ENCODE assay signal across 9 cellular contexts in genomic region chr12:107844312-107844921, GRCh38.
DNase-seq lines count a peak whose midpoint lies in the region; ATAC-seq, FAIRE-seq and TF ChIP-seq lines count a peak whose summit lies in the region.
"Had no signal": no experiment of that assay in that cellular context is flagged by ENCODE, and none has a peak within 500 bp of the region (broad histone marks: within the 10 kb centered on the region; RNA-seq: fewer than 3 reads in every experiment).

No MANE protein-coding gene starts in this region.

- H3K4me1 Mint-ChIP-seq in memory B cell = peaks cover 8% of the 10 kb centered on the region

- FAIRE-seq in endothelial cell of umbilical vein (lab: Jason Lieb, UNC) = no peak
- FAIRE-seq in urothelium cell line (lab: Jason Lieb, UNC) = no peak
- FAIRE-seq: A549 had no signal

- H3K27me3 Mint-ChIP-seq in memory B cell = peaks cover 24% of the 10 kb centered on the region

- no peaks in the 10 kb centered on the region for H3K9me3 Mint-ChIP-seq in memory B cell

- peak; percentile 25 for DNase-seq in NCI-H2227 (lab: John Stamatoyannopoulos, UW; ENCODE audit: unreplicated experiment)
- no peak for DNase-seq in NCI-H2227 treated with DMSO at 0.1 percent for 48 hours (lab: John Stamatoyannopoulos, UW)
- DNase-seq in endothelial cell of umbilical vein (ENCODE audit: low read depth, low spot score) = no peak
- no peak for DNase-seq in memory B cell (ENCODE audit: low spot score in 2 of 2)
- no peak for DNase-seq in suprapubic skin (ENCODE audit: low spot score in 2 of 2)
- DNase-seq in urothelium cell line (ENCODE audit: low spot score) = no peak
- no peak for DNase-seq in HuH-7.5 (ENCODE audit: low spot score)

- H3K4me3 ChIP-seq in endothelial cell of umbilical vein (replicated peaks in 1 of 3; ENCODE audit: insufficient read depth in 1 of 3, low read depth in 1 of 3, low read length in 3 of 3) (no peak overlapping the region), suprapubic skin (peak overlapping the region; percentile 34)
- H3K4me3 ChIP-seq: A549 had no signal

- no peak overlapping the region for H3K9ac ChIP-seq in endothelial cell of umbilical vein (replicated peaks; ENCODE audit: extremely low read depth, insufficient read depth, low read length)

- intact Hi-C loops in endothelial cell of umbilical vein (cut with micrococcal nuclease) = no loop called here

- 1% methylated on average over 24 of the region's 54 CpGs for WGBS in suprapubic skin

- TF ChIP-seq POLR2A in endothelial cell of umbilical vein (IDR thresholded peaks at IDR 0.05; ENCODE audit: low read depth, low read length) (no peak), suprapubic skin (IDR thresholded peaks at IDR 0.05) (no peak)

- H4K20me1 ChIP-seq in endothelial cell of umbilical vein (replicated peaks; ENCODE audit: control insufficient read depth, extremely low read depth, insufficient read depth, low read length) = no peaks in the 10 kb centered on the region

- no peak overlapping the region for H3K27ac Mint-ChIP-seq in memory B cell

- H3K9me1 ChIP-seq in endothelial cell of umbilical vein (replicated peaks; ENCODE audit: control insufficient read depth, extremely low read depth, insufficient read depth, low read length) = no peaks in the 10 kb centered on the region

- no peaks in the 10 kb centered on the region for H3K36me3 Mint-ChIP-seq in memory B cell

- H2AFZ ChIP-seq in endothelial cell of umbilical vein (ENCODE audit: low read depth, low read length) = no peak overlapping the region

- CTCF ChIA-PET in endothelial cell of umbilical vein (lab: Charles Lee) = interaction anchor here (0.7 kb wide), 1 partner anchor 41 kb away, joined by 3 read pairs; no protein-coding TSS in a partner anchor

- H3K4me2 ChIP-seq in endothelial cell of umbilical vein (ENCODE audit: insufficient read depth, low read length) = no peak overlapping the region
- H3K4me2 ChIP-seq: A549 had no signal

- BruUV-seq in endothelial cell of umbilical vein (replicated peaks; lab: Mats Ljungman, UMichigan) = no TSS peak

- POLR2A ChIA-PET in endothelial cell of umbilical vein (lab: Charles Lee) = no interaction called here

- no peaks in the 10 kb centered on the region for H3K79me2 ChIP-seq in endothelial cell of umbilical vein (ENCODE audit: control insufficient read depth, insufficient read depth, low read length)

- TF ChIP-seq CTCF in endothelial cell of umbilical vein (IDR thresholded peaks at IDR 0.05; ENCODE audit: extremely low read depth in 1 of 2, insufficient read depth in 1 of 2, low read depth in 1 of 2, low read length in 2 of 2) (no peak), suprapubic skin (IDR thresholded peaks at IDR 0.05) (no peak)

- dilution Hi-C loops in endothelial cell of umbilical vein (cut with MboI; ENCODE audit: extremely low pct_ligation_motif_present, low sequenced_read_pairs) = no loop called here

- no peak for TF ChIP-seq EP300 in suprapubic skin (IDR thresholded peaks at IDR 0.05)

- H3K4me1 ChIP-seq in endothelial cell of umbilical vein (ENCODE audit: control insufficient read depth, extremely low read depth, insufficient read depth, low read length) (no peaks in the 10 kb centered on the region), suprapubic skin (peaks cover 44% of the 10 kb centered on the region)
- H3K4me1 ChIP-seq: A549 had no signal

- H3K9me3 ChIP-seq in endothelial cell of umbilical vein (replicated peaks; ENCODE audit: control insufficient read depth, insufficient read depth, low read length) (no peaks in the 10 kb centered on the region), suprapubic skin (no peaks in the 10 kb centered on the region)
- H3K9me3 ChIP-seq: A549 had no signal

- no peak overlapping the region for H3K27ac ChIP-seq in endothelial cell of umbilical vein (ENCODE audit: insufficient read depth, low read depth, low read length)
- no peak overlapping the region for H3K27ac ChIP-seq in suprapubic skin
- H3K27ac ChIP-seq: A549 had no signal

- peaks cover 26 to 46% of the 10 kb centered on the region in 2 experiments for H3K27me3 ChIP-seq in endothelial cell of umbilical vein (ENCODE audit: control insufficient read depth in 2 of 2, insufficient read depth in 2 of 2, low read length in 2 of 2)
- peaks cover 79% of the 10 kb centered on the region for H3K27me3 ChIP-seq in suprapubic skin

- peak; percentile 49 for ATAC-seq in memory B cell (ENCODE audit: low read depth)
- no peak for ATAC-seq in HG03280 (IDR thresholded peaks at IDR 0.05; ENCODE audit: unreplicated experiment)

- H3K36me3 ChIP-seq in endothelial cell of umbilical vein (ENCODE audit: control insufficient read depth in 2 of 2, extremely low read depth in 1 of 2, insufficient read depth in 2 of 2, low read length in 2 of 2) (no peaks in the 10 kb centered on the region), suprapubic skin (no peaks in the 10 kb centered on the region)

- peak overlapping the region; percentile 62 for H3K4me3 Mint-ChIP-seq in memory B cell

TF ChIP-seq in endothelial cell of umbilical vein, 7 proteins besides CTCF, POLR2A, EP300 and RAD21:
- no peak for TF ChIP-seq MYC (IDR thresholded peaks at IDR 0.05; ENCODE audit: low read depth, low read length)
- TF ChIP-seq EZH2 (IDR thresholded peaks at IDR 0.05; ENCODE audit: borderline replicate concordance, low read depth, low read length, severe bottlenecking) = peak; percentile 72
